Comparison of ENCODE assay signal across 16 cellular contexts in genomic region chr16:25007284-25007984, GRCh38. TPM values are rescaled to one million over a fixed set of nuclear protein-coding genes. Genes with fewer than 3 reads are reported as not detected.
DNase-seq lines count a peak whose midpoint lies in the region; ATAC-seq and TF ChIP-seq lines count a peak whose summit lies in the region.
"Had no signal": no experiment of that assay in that cellular context is flagged by ENCODE, and none has a peak within 500 bp of the region (broad histone marks: within the 10 kb centered on the region; RNA-seq: fewer than 3 reads in every experiment).

No MANE protein-coding gene starts in this region.

- H3K9ac ChIP-seq in OCI-LY3 (ENCODE audit: low read length), result no peak overlapping the region

- H3K36me3 Mint-ChIP-seq in CD8-positive, alpha-beta T cell, result peaks cover 21% of the 10 kb centered on the region
- no peaks in the 10 kb centered on the region for H3K36me3 Mint-ChIP-seq in mesothelial cell of epicardium

- peak overlapping the region; percentile 18 for H3K27ac Mint-ChIP-seq in CD8-positive, alpha-beta T cell
- H3K27ac Mint-ChIP-seq in mesothelial cell of epicardium, result no peak overlapping the region

- no peaks in the 10 kb centered on the region for H3K27me3 Mint-ChIP-seq in CD8-positive, alpha-beta T cell (ENCODE audit: low read depth)
- H3K27me3 Mint-ChIP-seq in mesothelial cell of epicardium (ENCODE audit: low read depth), result no peaks in the 10 kb centered on the region

- POLR2A ChIA-PET in CD8-positive, alpha-beta T cell (lab: Charles Lee), result no interaction called here

- peaks cover 100% of the 10 kb centered on the region for H4K20me1 ChIP-seq in OCI-LY3 (ENCODE audit: insufficient read depth, low read length)

- H3K9me3 Mint-ChIP-seq in CD8-positive, alpha-beta T cell, result no peaks in the 10 kb centered on the region
- no peaks in the 10 kb centered on the region for H3K9me3 Mint-ChIP-seq in mesothelial cell of epicardium

- H3K4me3 Mint-ChIP-seq in CD8-positive, alpha-beta T cell, result no peak overlapping the region
- no peak overlapping the region for H3K4me3 Mint-ChIP-seq in mesothelial cell of epicardium

- no peak for TF ChIP-seq CTCF in CD8-positive, alpha-beta T cell (IDR thresholded peaks at IDR 0.05)
- no peak for TF ChIP-seq CTCF in OCI-LY3 (IDR thresholded peaks at IDR 0.05; ENCODE audit: low read depth, low read length)
- no peak for TF ChIP-seq CTCF in mesothelial cell of epicardium (IDR thresholded peaks at IDR 0.05; ENCODE audit: unreplicated experiment)

- no peak for DNase-seq in CD8-positive, alpha-beta T cell
- peak; percentile 79 for DNase-seq in dedifferentiated amniotic fluid mesenchymal stem cell (ENCODE audit: extremely low spot score)
- peak; percentile 37 for DNase-seq in sciatic nerve (ENCODE audit: low spot score)
- no peak for DNase-seq in GM19240 (ENCODE audit: insufficient read length, low spot score)
- DNase-seq in iPS-NIHi7 (ENCODE audit: extremely low spot score), result no peak
- no peak for DNase-seq in SHP77 treated with DMSO at 0.1 percent for 48 hours (lab: John Stamatoyannopoulos, UW)
- DNase-seq in mesothelial cell of epicardium (ENCODE audit: low spot score in 2 of 2, unreplicated experiment in 2 of 2), result no peak
- DNase-seq: effector memory CD4-positive, alpha-beta T cell; heart left ventricle; NCI-H1092 treated with DMSO at 0.1 percent for 48 hours; NCI-H510A; stimulated activated CD4-positive, alpha-beta T cell treated with anti-CD3 and anti-CD28 coated beads, Interleukin-2, amount 100 ng/mL, for 48 hours; stimulated activated naive CD4-positive, alpha-beta T cell treated with Interleukin-2 at 50 U/mL for 16 hours had no signal

- CTCF ChIA-PET in CD8-positive, alpha-beta T cell (lab: Charles Lee), result no interaction called here

- no peak overlapping the region for H3K27ac ChIP-seq in CD8-positive, alpha-beta T cell (ENCODE audit: low read depth, low read length)
- peak overlapping the region; percentile 55 for H3K27ac ChIP-seq in OCI-LY3 (ENCODE audit: low read length)
- H3K27ac ChIP-seq: RWPE1 had no signal

- no peak overlapping the region for H3K4me3 ChIP-seq in CD8-positive, alpha-beta T cell (ENCODE audit: low read depth, low read length)
- H3K4me3 ChIP-seq in OCI-LY3 (ENCODE audit: low read length), result peak overlapping the region; percentile 91
- H3K4me3 ChIP-seq: heart left ventricle, lung had no signal

- peaks cover 68% of the 10 kb centered on the region for H3K4me1 Mint-ChIP-seq in CD8-positive, alpha-beta T cell (ENCODE audit: low read depth)
- peaks cover 11% of the 10 kb centered on the region for H3K4me1 Mint-ChIP-seq in mesothelial cell of epicardium

- peaks cover 24% of the 10 kb centered on the region for H3K4me1 ChIP-seq in CD8-positive, alpha-beta T cell (ENCODE audit: insufficient read depth, low read length)
- peaks cover 93% of the 10 kb centered on the region for H3K4me1 ChIP-seq in OCI-LY3 (ENCODE audit: low read length)

- H3K4me2 ChIP-seq in OCI-LY3 (ENCODE audit: low read length), result peak overlapping the region; percentile 93

- no peaks in the 10 kb centered on the region for H3K36me3 ChIP-seq in CD8-positive, alpha-beta T cell (ENCODE audit: insufficient read depth, low read length)
- peaks cover 74% of the 10 kb centered on the region for H3K36me3 ChIP-seq in OCI-LY3 (replicated peaks; ENCODE audit: low read depth, low read length)

- H2AFZ ChIP-seq in OCI-LY3 (ENCODE audit: low read depth, low read length), result no peak overlapping the region

- peaks cover 100% of the 10 kb centered on the region for H3K79me2 ChIP-seq in OCI-LY3 (ENCODE audit: low read length)

- ATAC-seq in CD8-positive, alpha-beta T cell, result no peak
- ATAC-seq in sciatic nerve, result peak; percentile 40

- H3K9me3 ChIP-seq in CD8-positive, alpha-beta T cell (ENCODE audit: low read length), result no peaks in the 10 kb centered on the region
- H3K9me3 ChIP-seq in OCI-LY3 (ENCODE audit: insufficient read depth, low read length), result no peaks in the 10 kb centered on the region
- H3K9me3 ChIP-seq: heart left ventricle had no signal

- intact Hi-C loops in CD8-positive, alpha-beta T cell (cut with DNase I, micrococcal nuclease), result no loop called here
- intact Hi-C loops in sciatic nerve (cut with DNase I), result no loop called here

- H3K27me3 ChIP-seq in CD8-positive, alpha-beta T cell (ENCODE audit: insufficient read depth, low read length), result no peaks in the 10 kb centered on the region
- no peaks in the 10 kb centered on the region for H3K27me3 ChIP-seq in OCI-LY3 (ENCODE audit: low read depth, low read length)
- H3K27me3 ChIP-seq: heart left ventricle had no signal

RNA-seq across cellular contexts. Expression of gene ARHGAP17, which starts 7.7 kb away (rescaled TPM):
- 10 to 100 TPM; 53.8 to 62.8 TPM for total RNA-seq in CD8-positive, alpha-beta T cell
- 130 TPM for total RNA-seq in sciatic nerve
- total RNA-seq in mesothelial cell of epicardium, result 77.4 to 81.3 TPM (median 77.7 TPM) in 3 replicates

Comparison
In these comparisons a context has a peak if more than half of its experiments do, and no peak if none do; other contexts are left out.
1. DNase-seq: peak in dedifferentiated amniotic fluid mesenchymal stem cell (single experiment) and sciatic nerve (single experiment); none in CD8-positive, alpha-beta T cell (0 of 7), GM19240 (single experiment), iPS-NIHi7 (single experiment), SHP77 treated with DMSO at 0.1 percent for 48 hours (single experiment) and mesothelial cell of epicardium (0 of 2).